2 cellular contexts compared by ENCODE assay signal in the genomic region with DNA sequence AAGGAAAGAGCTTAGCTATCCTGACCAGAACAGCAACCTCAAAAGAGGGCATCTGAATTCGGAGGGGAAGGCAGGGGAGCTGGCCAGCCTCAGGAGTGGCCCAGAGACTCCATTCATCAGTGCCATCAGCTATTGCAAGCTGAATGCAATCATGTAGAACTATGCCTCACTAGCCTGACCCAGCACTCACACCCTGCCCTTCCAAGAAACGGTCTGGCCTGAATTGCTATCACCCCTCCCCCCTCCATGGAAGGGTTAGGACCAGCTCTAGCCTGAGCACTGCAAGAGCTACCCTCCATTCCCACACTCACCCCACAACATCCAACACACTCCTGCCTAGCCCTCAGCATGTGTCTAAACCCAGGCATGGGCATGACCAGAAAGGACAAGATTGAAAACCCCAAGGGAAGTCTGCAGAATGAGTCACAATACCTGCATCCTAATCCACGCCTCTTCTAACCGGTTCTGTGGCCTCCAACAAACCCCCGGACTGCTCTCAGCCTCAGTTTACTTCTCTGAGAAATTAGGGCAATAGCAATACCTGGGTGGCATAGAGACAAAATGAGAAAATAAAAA.
TF ChIP-seq lines count a peak whose summit lies in the region.

No MANE protein-coding gene starts in this region.

TF ChIP-seq in WTC11, 78 proteins besides CTCF, POLR2A, EP300 and RAD21:
- no peak for TF ChIP-seq MYBL2 (CRISPR knock-in tag; IDR thresholded peaks at IDR 0.05)
- TF ChIP-seq FOXP1 (CRISPR knock-in tag; IDR thresholded peaks at IDR 0.05; ENCODE audit: borderline replicate concordance), result no peak
- TF ChIP-seq, protein P1, sequence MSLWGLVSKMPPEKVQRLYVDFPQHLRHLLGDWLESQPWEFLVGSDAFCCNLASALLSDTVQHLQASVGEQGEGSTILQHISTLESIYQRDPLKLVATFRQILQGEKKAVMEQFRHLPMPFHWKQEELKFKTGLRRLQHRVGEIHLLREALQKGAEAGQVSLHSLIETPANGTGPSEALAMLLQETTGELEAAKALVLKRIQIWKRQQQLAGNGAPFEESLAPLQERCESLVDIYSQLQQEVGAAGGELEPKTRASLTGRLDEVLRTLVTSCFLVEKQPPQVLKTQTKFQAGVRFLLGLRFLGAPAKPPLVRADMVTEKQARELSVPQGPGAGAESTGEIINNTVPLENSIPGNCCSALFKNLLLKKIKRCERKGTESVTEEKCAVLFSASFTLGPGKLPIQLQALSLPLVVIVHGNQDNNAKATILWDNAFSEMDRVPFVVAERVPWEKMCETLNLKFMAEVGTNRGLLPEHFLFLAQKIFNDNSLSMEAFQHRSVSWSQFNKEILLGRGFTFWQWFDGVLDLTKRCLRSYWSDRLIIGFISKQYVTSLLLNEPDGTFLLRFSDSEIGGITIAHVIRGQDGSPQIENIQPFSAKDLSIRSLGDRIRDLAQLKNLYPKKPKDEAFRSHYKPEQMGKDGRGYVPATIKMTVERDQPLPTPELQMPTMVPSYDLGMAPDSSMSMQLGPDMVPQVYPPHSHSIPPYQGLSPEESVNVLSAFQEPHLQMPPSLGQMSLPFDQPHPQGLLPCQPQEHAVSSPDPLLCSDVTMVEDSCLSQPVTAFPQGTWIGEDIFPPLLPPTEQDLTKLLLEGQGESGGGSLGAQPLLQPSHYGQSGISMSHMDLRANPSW (CRISPR knock-in tag; conservative IDR thresholded peaks at IDR 0.05; ENCODE audit: low read depth), result no peak
- TF ChIP-seq FOXK1 (CRISPR knock-in tag; IDR thresholded peaks at IDR 0.05), result no peak
- TF ChIP-seq ZNF416 (CRISPR knock-in tag; IDR thresholded peaks at IDR 0.05), result no peak
- TF ChIP-seq ZNF232 (CRISPR knock-in tag; IDR thresholded peaks at IDR 0.05), result no peak
- TF ChIP-seq ZNF121 (CRISPR knock-in tag; IDR thresholded peaks at IDR 0.05), result no peak
- TF ChIP-seq GABPB1 (CRISPR knock-in tag; IDR thresholded peaks at IDR 0.05), result no peak
- no peak for TF ChIP-seq ETV6 (CRISPR knock-in tag; IDR thresholded peaks at IDR 0.05)
- no peak for TF ChIP-seq TCF7 (CRISPR knock-in tag; IDR thresholded peaks at IDR 0.05; ENCODE audit: low read depth)
- no peak for TF ChIP-seq ZNF138 (CRISPR knock-in tag; conservative IDR thresholded peaks at IDR 0.05)
- TF ChIP-seq, protein P2, sequence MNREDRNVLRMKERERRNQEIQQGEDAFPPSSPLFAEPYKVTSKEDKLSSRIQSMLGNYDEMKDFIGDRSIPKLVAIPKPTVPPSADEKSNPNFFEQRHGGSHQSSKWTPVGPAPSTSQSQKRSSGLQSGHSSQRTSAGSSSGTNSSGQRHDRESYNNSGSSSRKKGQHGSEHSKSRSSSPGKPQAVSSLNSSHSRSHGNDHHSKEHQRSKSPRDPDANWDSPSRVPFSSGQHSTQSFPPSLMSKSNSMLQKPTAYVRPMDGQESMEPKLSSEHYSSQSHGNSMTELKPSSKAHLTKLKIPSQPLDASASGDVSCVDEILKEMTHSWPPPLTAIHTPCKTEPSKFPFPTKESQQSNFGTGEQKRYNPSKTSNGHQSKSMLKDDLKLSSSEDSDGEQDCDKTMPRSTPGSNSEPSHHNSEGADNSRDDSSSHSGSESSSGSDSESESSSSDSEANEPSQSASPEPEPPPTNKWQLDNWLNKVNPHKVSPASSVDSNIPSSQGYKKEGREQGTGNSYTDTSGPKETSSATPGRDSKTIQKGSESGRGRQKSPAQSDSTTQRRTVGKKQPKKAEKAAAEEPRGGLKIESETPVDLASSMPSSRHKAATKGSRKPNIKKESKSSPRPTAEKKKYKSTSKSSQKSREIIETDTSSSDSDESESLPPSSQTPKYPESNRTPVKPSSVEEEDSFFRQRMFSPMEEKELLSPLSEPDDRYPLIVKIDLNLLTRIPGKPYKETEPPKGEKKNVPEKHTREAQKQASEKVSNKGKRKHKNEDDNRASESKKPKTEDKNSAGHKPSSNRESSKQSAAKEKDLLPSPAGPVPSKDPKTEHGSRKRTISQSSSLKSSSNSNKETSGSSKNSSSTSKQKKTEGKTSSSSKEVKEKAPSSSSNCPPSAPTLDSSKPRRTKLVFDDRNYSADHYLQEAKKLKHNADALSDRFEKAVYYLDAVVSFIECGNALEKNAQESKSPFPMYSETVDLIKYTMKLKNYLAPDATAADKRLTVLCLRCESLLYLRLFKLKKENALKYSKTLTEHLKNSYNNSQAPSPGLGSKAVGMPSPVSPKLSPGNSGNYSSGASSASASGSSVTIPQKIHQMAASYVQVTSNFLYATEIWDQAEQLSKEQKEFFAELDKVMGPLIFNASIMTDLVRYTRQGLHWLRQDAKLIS (CRISPR knock-in tag; IDR thresholded peaks at IDR 0.05; ENCODE audit: borderline replicate concordance), result no peak
- TF ChIP-seq, protein P3, sequence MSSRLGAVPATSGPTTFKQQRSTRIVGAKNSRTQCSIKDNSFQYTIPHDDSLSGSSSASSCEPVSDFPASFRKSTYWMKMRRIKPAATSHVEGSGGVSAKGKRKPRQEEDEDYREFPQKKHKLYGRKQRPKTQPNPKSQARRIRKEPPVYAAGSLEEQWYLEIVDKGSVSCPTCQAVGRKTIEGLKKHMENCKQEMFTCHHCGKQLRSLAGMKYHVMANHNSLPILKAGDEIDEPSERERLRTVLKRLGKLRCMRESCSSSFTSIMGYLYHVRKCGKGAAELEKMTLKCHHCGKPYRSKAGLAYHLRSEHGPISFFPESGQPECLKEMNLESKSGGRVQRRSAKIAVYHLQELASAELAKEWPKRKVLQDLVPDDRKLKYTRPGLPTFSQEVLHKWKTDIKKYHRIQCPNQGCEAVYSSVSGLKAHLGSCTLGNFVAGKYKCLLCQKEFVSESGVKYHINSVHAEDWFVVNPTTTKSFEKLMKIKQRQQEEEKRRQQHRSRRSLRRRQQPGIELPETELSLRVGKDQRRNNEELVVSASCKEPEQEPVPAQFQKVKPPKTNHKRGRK (CRISPR knock-in tag; IDR thresholded peaks at IDR 0.05; ENCODE audit: borderline replicate concordance), result no peak
- TF ChIP-seq IRF2 (CRISPR knock-in tag; IDR thresholded peaks at IDR 0.05; ENCODE audit: borderline replicate concordance, low read depth), result no peak
- TF ChIP-seq KAT7 (CRISPR knock-in tag; IDR thresholded peaks at IDR 0.05; ENCODE audit: borderline replicate concordance), result no peak
- TF ChIP-seq, protein P4, sequence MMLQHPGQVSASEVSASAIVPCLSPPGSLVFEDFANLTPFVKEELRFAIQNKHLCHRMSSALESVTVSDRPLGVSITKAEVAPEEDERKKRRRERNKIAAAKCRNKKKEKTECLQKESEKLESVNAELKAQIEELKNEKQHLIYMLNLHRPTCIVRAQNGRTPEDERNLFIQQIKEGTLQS (CRISPR knock-in tag; conservative IDR thresholded peaks at IDR 0.05), result no peak
- no peak for TF ChIP-seq TP53 (CRISPR knock-in tag; IDR thresholded peaks at IDR 0.05)
- TF ChIP-seq SP1 (CRISPR knock-in tag; conservative IDR thresholded peaks at IDR 0.05), result no peak
- no peak for TF ChIP-seq EMX1 (CRISPR knock-in tag; IDR thresholded peaks at IDR 0.05)
- TF ChIP-seq NFYB (CRISPR knock-in tag; conservative IDR thresholded peaks at IDR 0.05; ENCODE audit: low read depth), result no peak

TF ChIP-seq in HepG2, 621 proteins besides CTCF, POLR2A, EP300 and RAD21:
- TF ChIP-seq SRSF4 (IDR thresholded peaks at IDR 0.05; ENCODE audit: low read depth, low read length, poor library complexity, severe bottlenecking) (no peak), TGIF2 (CRISPR knock-in tag; IDR thresholded peaks at IDR 0.05) (no peak), NFE2L2 (IDR thresholded peaks at IDR 0.05; ENCODE audit: low read length) (no peak), ZNF446 (CRISPR knock-in tag; IDR thresholded peaks at IDR 0.05) (no peak), NPAS2 (CRISPR knock-in tag; IDR thresholded peaks at IDR 0.05; ENCODE audit: borderline replicate concordance) (no peak)
